21 cellular contexts compared by ENCODE assay signal in the genomic region with DNA sequence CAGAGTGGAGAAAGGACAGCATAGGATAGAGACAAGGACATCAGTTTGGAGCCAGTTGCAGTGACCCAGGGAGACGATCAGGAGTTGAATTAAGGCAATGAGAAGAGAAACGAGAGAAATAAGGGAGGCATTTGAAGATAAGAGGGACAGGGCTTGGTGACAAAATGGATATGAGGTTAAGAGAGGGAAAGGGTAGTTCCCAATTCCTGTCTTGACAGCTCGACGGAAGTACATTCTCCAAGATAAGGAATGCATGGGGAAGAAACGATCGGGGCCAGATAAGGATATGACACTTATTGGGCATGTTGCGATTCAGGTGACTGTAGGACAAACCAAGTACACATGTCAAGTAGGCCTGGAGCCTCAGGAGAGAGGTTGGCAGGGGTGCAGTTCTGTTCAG. TPM values are rescaled to one million over a fixed set of nuclear protein-coding genes. Genes with fewer than 3 reads are reported as not detected.
"Had no signal": no experiment of that assay in that cellular context is flagged by ENCODE, and none has a peak within 500 bp of the region (broad histone marks: within the 10 kb centered on the region; RNA-seq: fewer than 3 reads in every experiment).

No MANE protein-coding gene starts in this region.

- H3K27ac ChIP-seq: left ventricle myocardium inferior, ovary, skin epidermis, testis, thyroid gland, transverse colon, upper lobe of left lung, vagina had no signal

- DNase-seq: islet precursor cell; left ventricle myocardium inferior; midbrain; mucosa of descending colon; naive thymus-derived CD4-positive, alpha-beta T cell; ovary; right cardiac atrium; stimulated activated CD4-positive, alpha-beta T cell treated with anti-CD3 and anti-CD28 coated beads, Interleukin-4, amount 100 ng/mL, for 24 hours; stimulated activated naive CD4-positive, alpha-beta T cell treated with Interleukin-2 at 50 U/mL for 16 hours; stimulated activated naive CD8-positive, alpha-beta T cell treated with anti-CD3 and anti-CD28 coated beads, Interleukin-15, amount 100 ng/mL, for 72 hours; substantia nigra; testis; thyroid gland; transverse colon; upper lobe of left lung had no signal

- H3K4me1 ChIP-seq: transverse colon, vagina had no signal

- H3K27me3 ChIP-seq: ovary, testis, thyroid gland, transverse colon, upper lobe of left lung, vagina had no signal

- ATAC-seq: mucosa of descending colon; naive thymus-derived CD4-positive, alpha-beta T cell; natural killer cell treated with Interleukin-12 subunit alpha and Interleukin-12 subunit beta and Interleukin-15 and Interleukin-18, amount 100 ng/mL, for 72 hours; right cardiac atrium; sciatic nerve; stimulated activated memory B cell treated with anti-CD40 and anti-IgM and Interleukin-4, amounts not matched to agents 10 μg/mL and 1 μg/mL and 100 μg/mL, for 72 hours; stimulated activated naive CD8-positive, alpha-beta T cell treated with anti-CD3 and anti-CD28 coated beads, Interleukin-15, amount 100 ng/mL, for 72 hours had no signal

- H3K9me3 ChIP-seq: left ventricle myocardium inferior, mucosa of descending colon, ovary, testis, thyroid gland, transverse colon, upper lobe of left lung, vagina had no signal

- H3K4me3 ChIP-seq: left ventricle myocardium inferior, lung, mucosa of descending colon, ovary, skin epidermis, testis, thyroid gland, transverse colon, upper lobe of left lung, vagina had no signal

- H3K36me3 ChIP-seq: left ventricle myocardium inferior, ovary, thyroid gland, transverse colon, upper lobe of left lung, vagina had no signal

RNA-seq across cellular contexts. Expression of a gene that starts 18.7 kb away (rescaled TPM):
- polyA plus RNA-seq: naive thymus-derived CD4-positive, alpha-beta T cell had no signal
